ENCODE assay signal across 13 cellular contexts in the genomic region with DNA sequence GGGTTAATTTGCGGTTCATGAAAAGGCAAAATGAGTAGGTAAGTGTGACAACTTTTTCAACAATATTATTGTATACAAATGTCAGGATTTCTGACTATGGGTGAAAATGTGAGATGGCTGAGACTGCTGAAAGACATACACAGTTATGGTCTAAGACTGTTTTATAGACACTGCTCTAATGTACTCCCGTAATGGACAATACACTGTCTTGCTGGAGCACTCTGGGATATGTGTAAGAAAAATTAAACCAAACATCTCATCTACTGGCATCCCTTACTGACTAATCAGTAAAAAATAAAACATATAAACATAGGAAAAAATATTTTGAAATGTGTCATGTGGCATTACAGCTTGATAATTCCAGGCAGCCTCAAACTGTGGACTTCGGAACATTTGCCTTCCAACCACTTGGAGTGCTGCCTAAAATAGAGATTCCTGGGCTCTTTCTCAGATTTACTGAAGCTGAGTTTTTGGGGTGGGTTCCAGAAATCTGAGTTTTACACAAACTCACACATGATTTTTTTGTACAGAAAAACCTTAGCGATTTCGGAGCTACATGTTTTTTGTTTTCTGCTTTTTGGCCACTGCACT.
DNase-seq lines count a peak whose midpoint lies in the region; ATAC-seq, FAIRE-seq and TF ChIP-seq lines count a peak whose summit lies in the region.
"Had no signal": no experiment of that assay in that cellular context is flagged by ENCODE, and none has a peak within 500 bp of the region (broad histone marks: within the 10 kb centered on the region; RNA-seq: fewer than 3 reads in every experiment).

No MANE protein-coding gene starts in this region.

- TF ChIP-seq EP300 in stomach (IDR thresholded peaks at IDR 0.05), result no peak
- TF ChIP-seq EP300 in transverse colon (IDR thresholded peaks at IDR 0.05; ENCODE audit: low read depth), result no peak

- intact Hi-C loops in right cardiac atrium (cut with DNase I), result loop anchor here in 1 of 4 donors (10.0 kb wide), 1 partner anchor 365 kb away; no protein-coding TSS in a partner anchor
- intact Hi-C loops in stomach (cut with DNase I; ENCODE audit: low total_unique reads), result no loop called here
- intact Hi-C loops in transverse colon (cut with DNase I; ENCODE audit: low total_unique reads), result loop anchor here (5.0 kb wide), 1 partner anchor 1303 kb away; no protein-coding TSS in a partner anchor
- intact Hi-C loops in CD14-positive monocyte (cut with micrococcal nuclease), result loop anchor here in 1 of 2 donors (10.0 kb wide), 1 partner anchor 365 kb away; no protein-coding TSS in a partner anchor

- peak; percentile 37 to 52 for ATAC-seq in right cardiac atrium
- no peak for ATAC-seq in foreskin keratinocyte
- ATAC-seq: activated CD8-positive, alpha-beta T cell treated with anti-CD3 and anti-CD28 coated beads for 36 hours; K562 had no signal

- no peak overlapping the region for H3K27ac Mint-ChIP-seq in CD14-positive monocyte
- H3K27ac Mint-ChIP-seq: activated CD8-positive, alpha-beta T cell treated with anti-CD3 and anti-CD28 coated beads for 36 hours had no signal

- in situ Hi-C loops in transverse colon (cut with MboI; ENCODE audit: low pct_ligation_motif_present in 1 of 4, low pct_unique_long_range_greater_than_20kb in 1 of 4, low sequenced_read_pairs in 3 of 4), result loop anchor here in 1 of 4 donors (25.0 kb wide), 1 partner anchor 373 kb away; a partner anchor contains a TSS

- DNase-seq in GM04504 (ENCODE audit: low read depth) (peak; percentile 87), astrocyte of the hippocampus (ENCODE audit: low read depth, low spot score) (peak; percentile 84), right cardiac atrium (no peak), stomach (no peak), transverse colon (no peak), CD14-positive monocyte (ENCODE audit: low spot score) (no peak), small intestine (no peak), foreskin keratinocyte (no peak)
- DNase-seq: activated CD8-positive, alpha-beta T cell treated with anti-CD3 and anti-CD28 coated beads for 36 hours; dorsolateral prefrontal cortex had no signal

- no peak for FAIRE-seq in small intestine (lab: Jason Lieb, UNC)
- FAIRE-seq: frontal cortex, K562 had no signal

- H3K27ac ChIP-seq in right cardiac atrium (ENCODE audit: low read length) (no peak overlapping the region), stomach (peak overlapping the region in 3 of 5 donors; percentile 43 to 67 (median 44)), transverse colon (no peak overlapping the region), small intestine (ENCODE audit: low read depth in 1 of 2, low read length in 1 of 2) (no peak overlapping the region), foreskin keratinocyte (no peak overlapping the region)
- H3K27ac ChIP-seq: dorsolateral prefrontal cortex, ovary had no signal

- H3K4me3 ChIP-seq in right cardiac atrium (ENCODE audit: low read length) (no peak overlapping the region), stomach (no peak overlapping the region), transverse colon (no peak overlapping the region), small intestine (ENCODE audit: low read depth in 1 of 2, low read length in 2 of 2) (no peak overlapping the region)
- H3K4me3 ChIP-seq: dorsolateral prefrontal cortex, K562, ovary had no signal

- no peak for TF ChIP-seq CTCF in stomach (IDR thresholded peaks at IDR 0.05)
- no peak for TF ChIP-seq CTCF in transverse colon (IDR thresholded peaks at IDR 0.05)
- no peak for TF ChIP-seq CTCF in CD14-positive monocyte (IDR thresholded peaks at IDR 0.05)
- no peak for TF ChIP-seq CTCF in foreskin keratinocyte (conservative IDR thresholded peaks at IDR 0.05)

- no peaks in the 10 kb centered on the region for H3K27me3 Mint-ChIP-seq in CD14-positive monocyte (ENCODE audit: low read depth in 3 of 3)
- H3K27me3 Mint-ChIP-seq: activated CD8-positive, alpha-beta T cell treated with anti-CD3 and anti-CD28 coated beads for 36 hours had no signal

- H3K9me3 ChIP-seq in right cardiac atrium (ENCODE audit: control insufficient read depth, low read length), result no peaks in the 10 kb centered on the region
- no peaks in the 10 kb centered on the region for H3K9me3 ChIP-seq in stomach
- H3K9me3 ChIP-seq in transverse colon, result no peaks in the 10 kb centered on the region
- no peaks in the 10 kb centered on the region for H3K9me3 ChIP-seq in small intestine (ENCODE audit: control insufficient read depth, low read depth)
- H3K9me3 ChIP-seq: ovary had no signal

- no peak overlapping the region for H3K4me3 Mint-ChIP-seq in CD14-positive monocyte
- H3K4me3 Mint-ChIP-seq: activated CD8-positive, alpha-beta T cell treated with anti-CD3 and anti-CD28 coated beads for 36 hours had no signal

- 57% methylated on average over 5 of the region's 5 CpGs for WGBS in right cardiac atrium
- 67 to 82% (median 72%) methylated on average over 5 of the region's 5 CpGs for WGBS in stomach, 5 donors
- 72 to 80% methylated on average over 4 to 5 of the region's 5 CpGs for WGBS in transverse colon (ENCODE audit: low coverage in 1 of 2), 2 donors
- 77 to 89% (median 84%) methylated on average over 5 of the region's 5 CpGs for WGBS in small intestine, 3 donors

- no peak for TF ChIP-seq POLR2A in stomach (IDR thresholded peaks at IDR 0.05)
- no peak for TF ChIP-seq POLR2A in transverse colon (IDR thresholded peaks at IDR 0.05)

- H3K27me3 ChIP-seq in right cardiac atrium (ENCODE audit: control insufficient read depth, insufficient read depth) (no peaks in the 10 kb centered on the region), stomach (no peaks in the 10 kb centered on the region), transverse colon (no peaks in the 10 kb centered on the region), small intestine (ENCODE audit: control insufficient read depth in 2 of 2, insufficient read depth in 2 of 2, low read length in 2 of 2) (no peaks in the 10 kb centered on the region), foreskin keratinocyte (no peaks in the 10 kb centered on the region)
- H3K27me3 ChIP-seq: dorsolateral prefrontal cortex, ovary had no signal

- H3K36me3 ChIP-seq in stomach (peaks cover 0 to 4% (median 0%) of the 10 kb centered on the region in 4 donors), transverse colon (no peaks in the 10 kb centered on the region), small intestine (ENCODE audit: control insufficient read depth in 2 of 2, insufficient read depth in 2 of 2, low read length in 2 of 2) (no peaks in the 10 kb centered on the region)
- H3K36me3 ChIP-seq: ovary had no signal

- H3K4me1 Mint-ChIP-seq in CD14-positive monocyte, result no peaks in the 10 kb centered on the region

- H3K4me1 ChIP-seq in right cardiac atrium (ENCODE audit: control insufficient read depth, insufficient read depth, low read length), result peaks cover 3% of the 10 kb centered on the region
- H3K4me1 ChIP-seq in stomach, result peaks cover 0 to 21% (median 12%) of the 10 kb centered on the region in 4 donors
- no peaks in the 10 kb centered on the region for H3K4me1 ChIP-seq in transverse colon
- no peaks in the 10 kb centered on the region for H3K4me1 ChIP-seq in small intestine (ENCODE audit: control insufficient read depth in 2 of 2, insufficient read depth in 1 of 2, low read depth in 1 of 2, low read length in 1 of 2)
- no peaks in the 10 kb centered on the region for H3K4me1 ChIP-seq in foreskin keratinocyte

- no peaks in the 10 kb centered on the region for H3K9me3 Mint-ChIP-seq in CD14-positive monocyte
- H3K9me3 Mint-ChIP-seq: activated CD8-positive, alpha-beta T cell treated with anti-CD3 and anti-CD28 coated beads for 36 hours had no signal

- H3K36me3 Mint-ChIP-seq in CD14-positive monocyte, result peaks cover 21 to 34% of the 10 kb centered on the region in 2 donors

Comparison
In these comparisons a context has a peak if more than half of its experiments do, and no peak if none do; other contexts are left out.
1. DNase-seq: peak in GM04504 (single experiment) and astrocyte of the hippocampus (single experiment); none in right cardiac atrium (0 of 3), stomach (single experiment), transverse colon (single experiment), CD14-positive monocyte (single experiment), small intestine (single experiment) and foreskin keratinocyte (0 of 2).
2. H3K27ac ChIP-seq: peak in stomach (3 of 5); none in right cardiac atrium (single experiment), transverse colon (0 of 4), small intestine (0 of 2) and foreskin keratinocyte (single experiment).